In the genomic region with DNA sequence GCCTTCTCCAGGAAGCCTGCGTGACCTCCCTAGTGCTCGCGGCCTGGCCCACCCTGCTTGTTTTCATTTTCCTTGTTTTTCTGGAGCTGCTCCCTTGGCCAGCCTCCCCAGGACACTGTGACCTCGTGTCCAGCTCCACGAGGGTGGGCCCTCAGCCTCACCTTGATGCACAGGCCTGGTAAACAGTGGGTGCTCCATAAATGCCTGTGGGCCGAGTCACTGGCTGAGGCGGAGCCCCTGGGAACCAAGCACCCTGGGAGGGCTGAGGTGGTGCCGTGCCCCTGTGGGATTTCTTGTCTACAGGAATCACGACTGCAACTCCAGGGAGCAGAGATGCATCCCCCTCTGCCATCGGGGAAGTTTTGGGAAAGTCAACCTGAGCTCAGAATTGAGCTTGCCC, we compare ENCODE assay signal across 30 cellular contexts. TPM values are rescaled to one million over a fixed set of nuclear protein-coding genes. Genes with fewer than 3 reads are reported as not detected.
"Had no signal": no experiment of that assay in that cellular context is flagged by ENCODE, and none has a peak within 500 bp of the region (broad histone marks: within the 10 kb centered on the region; RNA-seq: fewer than 3 reads in every experiment).

No MANE protein-coding gene starts in this region.

- H3K27ac ChIP-seq: coronary artery, esophagus muscularis mucosa, foreskin keratinocyte, gastroesophageal sphincter, heart left ventricle, hepatocyte, prostate gland, right atrium auricular region, sigmoid colon, testis, tibial artery had no signal

- FAIRE-seq: endothelial cell of umbilical vein, islet of Langerhans had no signal

- H3K4me1 ChIP-seq: esophagus muscularis mucosa, foreskin keratinocyte, gastroesophageal sphincter, heart left ventricle, prostate gland, right atrium auricular region, sigmoid colon, testis, tibial artery had no signal

- H3K9me3 ChIP-seq: prostate gland, testis had no signal

- H3K4me3 ChIP-seq: coronary artery, esophagus muscularis mucosa, gastroesophageal sphincter, heart left ventricle, hepatocyte, lung, prostate gland, right atrium auricular region, sigmoid colon, testis, tibial artery had no signal

- H3K27me3 ChIP-seq: foreskin keratinocyte, hepatocyte, right atrium auricular region, testis had no signal

- H3K36me3 ChIP-seq: esophagus muscularis mucosa, gastroesophageal sphincter, heart left ventricle, prostate gland, right atrium auricular region, sigmoid colon, tibial artery had no signal

- H3K4me2 ChIP-seq: hepatocyte had no signal

- ATAC-seq: foreskin keratinocyte; gastroesophageal sphincter; left ventricle myocardium superior; natural killer cell treated with Interleukin-12 subunit alpha and Interleukin-12 subunit beta and Interleukin-15 and Interleukin-18, amount 100 ng/mL, for 72 hours; stimulated activated memory B cell treated with anti-CD40 and anti-IgM and Interleukin-4, amounts not matched to agents 10 μg/mL and 1 μg/mL and 100 μg/mL, for 72 hours; stimulated activated naive CD8-positive, alpha-beta T cell treated with anti-CD3 and anti-CD28 coated beads, Interleukin-15, Interleukin-2, amounts not matched to agents 100 U/mL and 50 U/mL, for 24 hours had no signal

- DNase-seq: dermis blood vessel endothelial cell; effector memory CD4-positive, alpha-beta T cell; foreskin keratinocyte; kidney glomerular epithelial cell; left ventricle myocardium superior; naive B cell; sigmoid colon; stimulated activated CD4-positive, alpha-beta T cell treated with anti-CD3 and anti-CD28 coated beads, Interleukin-4, amount 100 ng/mL, for 4 hours; stimulated activated naive CD8-positive, alpha-beta T cell treated with anti-CD3 and anti-CD28 coated beads, Interleukin-15, Interleukin-2, amounts not matched to agents 100 U/mL and 50 U/mL, for 24 hours; substantia nigra; testis; tibial artery had no signal

RNA-seq across cellular contexts. Expression of a gene that starts 17.2 kb away (rescaled TPM):
- total RNA-seq: dermis blood vessel endothelial cell; endothelial cell of umbilical vein; epithelial cell of proximal tubule; esophagus muscularis mucosa; fibroblast of lung; foreskin keratinocyte; gastroesophageal sphincter; heart left ventricle; left ventricle myocardium superior; mononuclear cell; natural killer cell treated with Interleukin-12 subunit alpha and Interleukin-12 subunit beta and Interleukin-15 and Interleukin-18, amount 100 ng/mL, for 72 hours; neural crest cell; osteocyte; skeletal muscle tissue had no signal
- polyA plus RNA-seq: endothelial cell of umbilical vein, fibroblast of lung, foreskin keratinocyte had no signal

RNA-seq across cellular contexts. Expression of a gene that starts 44.2 kb away (rescaled TPM):
- total RNA-seq: dermis blood vessel endothelial cell; endothelial cell of umbilical vein; epithelial cell of proximal tubule; fibroblast of lung; foreskin keratinocyte; gastroesophageal sphincter; hepatocyte; left ventricle myocardium superior; natural killer cell treated with Interleukin-12 subunit alpha and Interleukin-12 subunit beta and Interleukin-15 and Interleukin-18, amount 100 ng/mL, for 72 hours; osteocyte; prostate gland; right atrium auricular region; sigmoid colon; skeletal muscle tissue had no signal
- polyA plus RNA-seq: endothelial cell of umbilical vein, fibroblast of lung, foreskin keratinocyte, heart left ventricle had no signal

RNA-seq across cellular contexts. Expression of a gene that starts 57.5 kb away (rescaled TPM):
- total RNA-seq: endothelial cell of umbilical vein; epithelial cell of proximal tubule; foreskin keratinocyte; natural killer cell treated with Interleukin-12 subunit alpha and Interleukin-12 subunit beta and Interleukin-15 and Interleukin-18, amount 100 ng/mL, for 72 hours had no signal
- polyA plus RNA-seq: endothelial cell of umbilical vein, foreskin keratinocyte had no signal
